ENCODE assay signal across 8 cellular contexts in genomic region chr11:63945482-63946163, GRCh38. TPM values are rescaled to one million over a fixed set of nuclear protein-coding genes. Genes with fewer than 3 reads are reported as not detected.
DNase-seq lines count a peak whose midpoint lies in the region; ATAC-seq and TF ChIP-seq lines count a peak whose summit lies in the region.

No MANE protein-coding gene starts in this region.

- no peaks in the 10 kb centered on the region for H3K9me3 ChIP-seq in right lobe of liver

- no peaks in the 10 kb centered on the region for H3K27me3 ChIP-seq in right lobe of liver

- H3K36me3 ChIP-seq in right lobe of liver, result no peaks in the 10 kb centered on the region

- peak; percentile 71 to 78 (median 78) for TF ChIP-seq CTCF in right lobe of liver (IDR thresholded peaks at IDR 0.05)

- H3K27ac ChIP-seq in right lobe of liver, result no peak overlapping the region

- WGBS in right lobe of liver (ENCODE audit: insufficient coverage, low coverage, low lambda C conversion rate, missing lambda C conversion rate), result 13% methylated on average over 10 of the region's 14 CpGs

- intact Hi-C loops in right lobe of liver (cut with DNase I), result loop anchor here (5.0 to 10.0 kb wide), 3 partner anchors 108 to 181 kb away; partner anchors contain the start of genes MARK2 (in 2 of the 2) and ZFTA (in 1 of the 2)

- peak; percentile 52 for ATAC-seq in GM18867 (IDR thresholded peaks at IDR 0.05; ENCODE audit: unreplicated experiment)
- peak; percentile 93 to 98 (median 96) for ATAC-seq in right lobe of liver
- no peak for ATAC-seq in GM21825 (IDR thresholded peaks at IDR 0.05; ENCODE audit: unreplicated experiment)

- no peak for TF ChIP-seq POLR2A in right lobe of liver (IDR thresholded peaks at IDR 0.05)

- peak; percentile 91 for DNase-seq in AG08395 (ENCODE audit: low spot score)
- DNase-seq in NCI-H2196 treated with DMSO at 0.1 percent for 48 hours (lab: John Stamatoyannopoulos, UW; ENCODE audit: unreplicated experiment), result peak; percentile 83
- DNase-seq in activated CD4-positive, alpha-beta T cell treated with anti-CD3 and anti-CD28 coated beads for 24 hours (ENCODE audit: low read depth in 2 of 2), result peak; percentile 13 to 43
- peak; percentile 78 for DNase-seq in dermis blood vessel endothelial cell
- DNase-seq in right lobe of liver, result peak; percentile 64 to 79 (median 69)
- DNase-seq in stimulated activated CD4-positive, alpha-beta T cell treated with anti-CD3 and anti-CD28 coated beads, Interleukin-4, amount 100 ng/mL, for 1 hour, result peak; percentile 55

- peaks cover 0 to 10% (median 5%) of the 10 kb centered on the region in 4 donors for H3K4me1 ChIP-seq in right lobe of liver

- no peak overlapping the region for H3K4me3 ChIP-seq in right lobe of liver

RNA-seq across cellular contexts. Expression of gene NAA40, which starts 6.8 kb away (rescaled TPM):
- 10.0 and 14.7 TPM in 2 replicates for total RNA-seq in dermis blood vessel endothelial cell
- total RNA-seq in right lobe of liver, result 1 to 10 TPM; 3.6 to 7.5 (median 4.6) TPM

RNA-seq across cellular contexts. Expression of gene RCOR2, which starts 28.7 kb away (rescaled TPM):
- 0.09 and 0.17 TPM in 2 replicates for total RNA-seq in dermis blood vessel endothelial cell
- total RNA-seq in right lobe of liver, result under 1 TPM in 1 of 6 experiments, not detected in 5; 0.15 TPM

RNA-seq across cellular contexts. Expression of gene COX8A, which starts 28.8 kb away (rescaled TPM):
- total RNA-seq in dermis blood vessel endothelial cell (287 and 330 TPM in 2 replicates), right lobe of liver (100 to 1,000 TPM; 144 to 385 (median 177) TPM)

RNA-seq across cellular contexts. Expression of gene OTUB1, which starts 40.6 kb away (rescaled TPM):
- total RNA-seq in dermis blood vessel endothelial cell (52.3 and 57.7 TPM in 2 replicates), right lobe of liver (10 to 100 TPM; 23.2 to 35.3 (median 24.7) TPM)

Comparison
In these comparisons a context has a peak if more than half of its experiments do, and no peak if none do; other contexts are left out.
1. DNase-seq: peak in every context shown above with its lines; median percentile 91 in AG08395; 83 in NCI-H2196 treated with DMSO at 0.1 percent for 48 hours; 78 in dermis blood vessel endothelial cell; 69 in right lobe of liver; 55 in stimulated activated CD4-positive, alpha-beta T cell treated with anti-CD3 and anti-CD28 coated beads, Interleukin-4, amount 100 ng/mL, for 1 hour; 28 in activated CD4-positive, alpha-beta T cell treated with anti-CD3 and anti-CD28 coated beads for 24 hours.